In genomic region chr7:119482209-119482608, GRCh38 we compare ENCODE assay signal across 8 cellular contexts.
DNase-seq lines count a peak whose midpoint lies in the region; ATAC-seq and TF ChIP-seq lines count a peak whose summit lies in the region.

No MANE protein-coding gene starts in this region.

- intact Hi-C loops in vagina (cut with DNase I): no loop called here

- H3K36me3 Mint-ChIP-seq in activated naive CD4-positive, alpha-beta T cell treated with anti-CD3 and anti-CD28 coated beads, Interleukin-2, amount 50 U/mL, for 72 hours: peaks cover 0 to 6% of the 10 kb centered on the region in 2 donors

- TF ChIP-seq POLR2A in vagina (IDR thresholded peaks at IDR 0.05): no peak

- ATAC-seq in GM18870 (IDR thresholded peaks at IDR 0.05; ENCODE audit: unreplicated experiment) (peak; percentile 99), HG02973 (IDR thresholded peaks at IDR 0.05; ENCODE audit: unreplicated experiment) (peak; percentile 99)
- no peak for ATAC-seq in activated naive CD4-positive, alpha-beta T cell treated with anti-CD3 and anti-CD28 coated beads, Interleukin-2, amount 50 U/mL, for 72 hours

- H3K36me3 ChIP-seq in NT2/D1 (ENCODE audit: insufficient read depth, insufficient read length, low read length) (no peaks in the 10 kb centered on the region), vagina (no peaks in the 10 kb centered on the region)

- peaks cover 5 to 22% of the 10 kb centered on the region in 2 donors for H3K9me3 Mint-ChIP-seq in activated naive CD4-positive, alpha-beta T cell treated with anti-CD3 and anti-CD28 coated beads, Interleukin-2, amount 50 U/mL, for 72 hours

- peak; percentile 56 for TF ChIP-seq CTCF in fibroblast of villous mesenchyme (IDR thresholded peaks at IDR 0.05; ENCODE audit: insufficient read depth, low read depth, low read length)
- no peak for TF ChIP-seq CTCF in vagina (IDR thresholded peaks at IDR 0.05)

- no peak overlapping the region for H3K27ac ChIP-seq in vagina

- no peak overlapping the region for H3K9ac ChIP-seq in NT2/D1 (ENCODE audit: insufficient read length, low read depth)

- H3K4me3 ChIP-seq in NT2/D1 (ENCODE audit: insufficient read length, low read depth) (no peak overlapping the region), fibroblast of villous mesenchyme (ENCODE audit: low read depth, low read length) (no peak overlapping the region), vagina (no peak overlapping the region)

- no peak overlapping the region for H3K27ac Mint-ChIP-seq in activated naive CD4-positive, alpha-beta T cell treated with anti-CD3 and anti-CD28 coated beads, Interleukin-2, amount 50 U/mL, for 72 hours

- H3K9me3 ChIP-seq in NT2/D1 (ENCODE audit: insufficient read depth, low read length): no peaks in the 10 kb centered on the region
- no peaks in the 10 kb centered on the region for H3K9me3 ChIP-seq in vagina

- H3K4me1 ChIP-seq in NT2/D1 (ENCODE audit: insufficient read depth, insufficient read length) (peaks cover 4% of the 10 kb centered on the region), vagina (no peaks in the 10 kb centered on the region)

- H3K27me3 ChIP-seq in NT2/D1 (ENCODE audit: insufficient read depth, insufficient read length): no peaks in the 10 kb centered on the region
- H3K27me3 ChIP-seq in vagina: no peaks in the 10 kb centered on the region

- peak; percentile 10 for DNase-seq in COLO668 (lab: John Stamatoyannopoulos, UW; ENCODE audit: unreplicated experiment)
- DNase-seq in NT2/D1 (ENCODE audit: low read depth, low spot score): peak; percentile 32
- DNase-seq in fibroblast of villous mesenchyme (ENCODE audit: low read depth): peak; percentile 13
- DNase-seq in vagina (ENCODE audit: extremely low spot score in 2 of 2): no peak
- no peak for DNase-seq in cerebellar nuclear complex (lab: John Stamatoyannopoulos, UW)
- DNase-seq in activated naive CD4-positive, alpha-beta T cell treated with anti-CD3 and anti-CD28 coated beads, Interleukin-2, amount 50 U/mL, for 72 hours (ENCODE audit: low spot score in 2 of 2): no peak

Comparison
In these comparisons a context has a peak if more than half of its experiments do, and no peak if none do; other contexts are left out.
1. DNase-seq: peak in COLO668 (single experiment), NT2/D1 (single experiment) and fibroblast of villous mesenchyme (single experiment); none in vagina (0 of 2), cerebellar nuclear complex (0 of 2) and activated naive CD4-positive, alpha-beta T cell treated with anti-CD3 and anti-CD28 coated beads, Interleukin-2, amount 50 U/mL, for 72 hours (0 of 2).
2. ATAC-seq: peak in GM18870 (single experiment) and HG02973 (single experiment); none in activated naive CD4-positive, alpha-beta T cell treated with anti-CD3 and anti-CD28 coated beads, Interleukin-2, amount 50 U/mL, for 72 hours (0 of 2).